26 cellular contexts compared by ENCODE assay signal in genomic region chr14:75497701-75498100, GRCh38. TPM values are rescaled to one million over a fixed set of nuclear protein-coding genes. Genes with fewer than 3 reads are reported as not detected.
DNase-seq lines count a peak whose midpoint lies in the region; ATAC-seq and TF ChIP-seq lines count a peak whose summit lies in the region.
"Had no signal": no experiment of that assay in that cellular context is flagged by ENCODE, and none has a peak within 500 bp of the region (broad histone marks: within the 10 kb centered on the region; RNA-seq: fewer than 3 reads in every experiment).

No MANE protein-coding gene starts in this region.

- H3K36me3 ChIP-seq in OCI-LY3 (replicated peaks; ENCODE audit: low read depth, low read length), result peaks cover 4% of the 10 kb centered on the region
- H3K36me3 ChIP-seq in heart right ventricle, result no peaks in the 10 kb centered on the region
- H3K36me3 ChIP-seq in stomach, result no peaks in the 10 kb centered on the region
- H3K36me3 ChIP-seq: right lobe of liver had no signal

- no peak for TF ChIP-seq EP300 in stomach (IDR thresholded peaks at IDR 0.05)

- TF ChIP-seq POLR2A in stomach (IDR thresholded peaks at IDR 0.05), result no peak

- H3K27me3 ChIP-seq in OCI-LY3 (ENCODE audit: low read depth, low read length) (no peaks in the 10 kb centered on the region), heart right ventricle (no peaks in the 10 kb centered on the region), stomach (no peaks in the 10 kb centered on the region)
- H3K27me3 ChIP-seq: dorsolateral prefrontal cortex, right lobe of liver had no signal

- H3K27ac ChIP-seq in OCI-LY3 (ENCODE audit: low read length) (peak overlapping the region; percentile 99), heart right ventricle (no peak overlapping the region), stomach (no peak overlapping the region)
- H3K27ac ChIP-seq: dorsolateral prefrontal cortex, right lobe of liver had no signal

- peak overlapping the region; percentile 86 to 87 for H3K4me3 Mint-ChIP-seq in activated T-cell treated with anti-CD3 and anti-CD28 coated beads, Interleukin-2, amount 50 U/mL, for 72 hours
- peak overlapping the region; percentile 45 for H3K4me3 Mint-ChIP-seq in central memory CD8-positive, alpha-beta T cell
- H3K4me3 Mint-ChIP-seq in stimulated activated naive CD8-positive, alpha-beta T cell treated with anti-CD3 and anti-CD28 coated beads, Interleukin-15, amount 100 ng/mL, for 72 hours, result peak overlapping the region; percentile 36 to 75
- H3K4me3 Mint-ChIP-seq: mesothelial cell of epicardium, nephron, WTC11 had no signal

- no peak for TF ChIP-seq CTCF in OCI-LY3 (IDR thresholded peaks at IDR 0.05; ENCODE audit: low read depth, low read length)
- no peak for TF ChIP-seq CTCF in heart right ventricle (IDR thresholded peaks at IDR 0.05)
- TF ChIP-seq CTCF in stomach (IDR thresholded peaks at IDR 0.05), result no peak

- WGBS in heart right ventricle, 2 donors, result 95 to 96% methylated on average over 11 of the region's 11 CpGs
- WGBS in stomach, 5 donors, result 90 to 94% (median 92%) methylated on average over 11 of the region's 11 CpGs

- ATAC-seq in activated T-cell treated with anti-CD3 and anti-CD28 coated beads, Interleukin-2, amount 50 U/mL, for 72 hours (replicated peaks in 1 of 2), result peak; percentile 27 to 30
- no peak for ATAC-seq in central memory CD8-positive, alpha-beta T cell (replicated peaks; ENCODE audit: extremely low read depth, poor library complexity, severe bottlenecking)
- ATAC-seq in stimulated activated naive CD8-positive, alpha-beta T cell treated with anti-CD3 and anti-CD28 coated beads, Interleukin-15, amount 100 ng/mL, for 72 hours, result no peak
- ATAC-seq in heart right ventricle, result no peak
- ATAC-seq: HCT116, left lobe of liver, WTC11 had no signal

- DNase-seq in activated T-cell treated with anti-CD3 and anti-CD28 coated beads, Interleukin-2, amount 50 U/mL, for 72 hours, result no peak
- no peak for DNase-seq in activated T-cell treated with anti-CD3 and anti-CD28 coated beads, Interleukin-2, amount 50 U/mL, for 48 hours
- no peak for DNase-seq in central memory CD8-positive, alpha-beta T cell (ENCODE audit: low spot score in 2 of 2)
- no peak for DNase-seq in stimulated activated naive CD8-positive, alpha-beta T cell treated with anti-CD3 and anti-CD28 coated beads, Interleukin-15, amount 100 ng/mL, for 72 hours
- DNase-seq in AML-193 (lab: John Stamatoyannopoulos, UW) (no peak), heart right ventricle (no peak), stomach (no peak)
- DNase-seq: activated naive CD4-positive, alpha-beta T cell; aorta; caudate nucleus; CD4-positive, alpha-beta memory T cell; dorsolateral prefrontal cortex; head of caudate nucleus; NCI-H1694 treated with DMSO at 0.1 percent for 48 hours; NCI-H2171 treated with DMSO at 0.1 percent for 48 hours; NCI-H526; right lobe of liver had no signal

- H3K4me1 Mint-ChIP-seq in activated T-cell treated with anti-CD3 and anti-CD28 coated beads, Interleukin-2, amount 50 U/mL, for 72 hours (ENCODE audit: low read depth), result peaks cover 72% of the 10 kb centered on the region
- H3K4me1 Mint-ChIP-seq in central memory CD8-positive, alpha-beta T cell, result peaks cover 25% of the 10 kb centered on the region
- peaks cover 59% of the 10 kb centered on the region for H3K4me1 Mint-ChIP-seq in stimulated activated naive CD8-positive, alpha-beta T cell treated with anti-CD3 and anti-CD28 coated beads, Interleukin-15, amount 100 ng/mL, for 72 hours
- H3K4me1 Mint-ChIP-seq: WTC11 had no signal

- H3K27me3 Mint-ChIP-seq in activated T-cell treated with anti-CD3 and anti-CD28 coated beads, Interleukin-2, amount 50 U/mL, for 72 hours (ENCODE audit: low read depth), result no peaks in the 10 kb centered on the region
- no peaks in the 10 kb centered on the region for H3K27me3 Mint-ChIP-seq in central memory CD8-positive, alpha-beta T cell
- no peaks in the 10 kb centered on the region for H3K27me3 Mint-ChIP-seq in stimulated activated naive CD8-positive, alpha-beta T cell treated with anti-CD3 and anti-CD28 coated beads, Interleukin-15, amount 100 ng/mL, for 72 hours
- H3K27me3 Mint-ChIP-seq: CD4-positive, alpha-beta memory T cell had no signal

- intact Hi-C loops in heart right ventricle (cut with DNase I), result loop anchor here in 2 of 10 donors (10.0 kb wide), 2 partner anchors 273 to 363 kb away; no protein-coding TSS in a partner anchor
- intact Hi-C loops in stomach (cut with DNase I; ENCODE audit: low total_unique reads), result no loop called here

- no peaks in the 10 kb centered on the region for H3K9me3 ChIP-seq in OCI-LY3 (ENCODE audit: insufficient read depth, low read length)
- no peaks in the 10 kb centered on the region for H3K9me3 ChIP-seq in heart right ventricle
- H3K9me3 ChIP-seq in stomach, result no peaks in the 10 kb centered on the region
- H3K9me3 ChIP-seq: right lobe of liver had no signal

- peaks cover 17% of the 10 kb centered on the region for H3K79me2 ChIP-seq in OCI-LY3 (ENCODE audit: low read length)

- H3K4me3 ChIP-seq in OCI-LY3 (ENCODE audit: low read length), result peak overlapping the region; percentile 65
- H3K4me3 ChIP-seq in heart right ventricle, result no peak overlapping the region
- no peak overlapping the region for H3K4me3 ChIP-seq in stomach
- H3K4me3 ChIP-seq: dorsolateral prefrontal cortex, right lobe of liver had no signal

- peaks cover 0 to 2% of the 10 kb centered on the region in 2 donors for H3K36me3 Mint-ChIP-seq in activated T-cell treated with anti-CD3 and anti-CD28 coated beads, Interleukin-2, amount 50 U/mL, for 72 hours (ENCODE audit: insufficient read depth in 2 of 2)
- H3K36me3 Mint-ChIP-seq in central memory CD8-positive, alpha-beta T cell (ENCODE audit: insufficient read depth), result no peaks in the 10 kb centered on the region
- H3K36me3 Mint-ChIP-seq: CD4-positive, alpha-beta memory T cell; mesothelial cell of epicardium; WTC11 had no signal

- peaks cover 0 to 4% of the 10 kb centered on the region in 2 donors for H3K9me3 Mint-ChIP-seq in activated T-cell treated with anti-CD3 and anti-CD28 coated beads, Interleukin-2, amount 50 U/mL, for 72 hours
- no peaks in the 10 kb centered on the region for H3K9me3 Mint-ChIP-seq in central memory CD8-positive, alpha-beta T cell
- H3K9me3 Mint-ChIP-seq in stimulated activated naive CD8-positive, alpha-beta T cell treated with anti-CD3 and anti-CD28 coated beads, Interleukin-15, amount 100 ng/mL, for 72 hours, result no peaks in the 10 kb centered on the region
- H3K9me3 Mint-ChIP-seq: mesothelial cell of epicardium, nephron had no signal

- peak overlapping the region; percentile 99 for H3K9ac ChIP-seq in OCI-LY3 (ENCODE audit: low read length)

- no peak overlapping the region for H2AFZ ChIP-seq in OCI-LY3 (ENCODE audit: low read depth, low read length)

- no peaks in the 10 kb centered on the region for H4K20me1 ChIP-seq in OCI-LY3 (ENCODE audit: insufficient read depth, low read length)

- peak overlapping the region; percentile 96 for H3K27ac Mint-ChIP-seq in activated T-cell treated with anti-CD3 and anti-CD28 coated beads, Interleukin-2, amount 50 U/mL, for 72 hours
- peak overlapping the region; percentile 85 for H3K27ac Mint-ChIP-seq in central memory CD8-positive, alpha-beta T cell (ENCODE audit: low read depth)
- H3K27ac Mint-ChIP-seq in stimulated activated naive CD8-positive, alpha-beta T cell treated with anti-CD3 and anti-CD28 coated beads, Interleukin-15, amount 100 ng/mL, for 72 hours, result no peak overlapping the region
- H3K27ac Mint-ChIP-seq: mesothelial cell of epicardium, nephron, WTC11 had no signal

- peaks cover 92% of the 10 kb centered on the region for H3K4me1 ChIP-seq in OCI-LY3 (ENCODE audit: low read length)
- peaks cover 0 to 23% (median 0%) of the 10 kb centered on the region in 9 donors for H3K4me1 ChIP-seq in heart right ventricle
- no peaks in the 10 kb centered on the region for H3K4me1 ChIP-seq in stomach
- H3K4me1 ChIP-seq: right lobe of liver had no signal

- H3K4me2 ChIP-seq in OCI-LY3 (ENCODE audit: low read length), result peak overlapping the region; percentile 91

RNA-seq across cellular contexts. Expression of gene BATF, which starts 24.6 kb away (rescaled TPM):
- 100 to 1,000 TPM; 171 to 185 TPM for total RNA-seq in activated T-cell treated with anti-CD3 and anti-CD28 coated beads, Interleukin-2, amount 50 U/mL, for 72 hours
- total RNA-seq in heart right ventricle, result 1 to 10 TPM in 3 of 10 donors, under 1 TPM in 2, not detected in 5; 0.34 to 3.3 (median 1.3) TPM
- polyA plus RNA-seq in heart right ventricle, result 1 to 10 TPM; 1.7 TPM
- total RNA-seq in stomach, result 1 to 10 TPM in 3 of 5 donors, not detected in 2; 1.3 to 4.7 (median 2.6) TPM
- polyA plus RNA-seq in stomach, result 10 to 100 TPM; 10.1 to 17.7 (median 14.8) TPM
- total RNA-seq: HT1080, temporal lobe, WTC11 had no signal
- polyA plus RNA-seq: AG04450 had no signal

Comparison
In these comparisons a context has a peak if more than half of its experiments do, and no peak if none do; other contexts are left out.
1. ATAC-seq: peak in activated T-cell treated with anti-CD3 and anti-CD28 coated beads, Interleukin-2, amount 50 U/mL, for 72 hours (2 of 2); none in central memory CD8-positive, alpha-beta T cell (single experiment), stimulated activated naive CD8-positive, alpha-beta T cell treated with anti-CD3 and anti-CD28 coated beads, Interleukin-15, amount 100 ng/mL, for 72 hours (single experiment) and heart right ventricle (0 of 8).
2. H3K27ac Mint-ChIP-seq: peak in activated T-cell treated with anti-CD3 and anti-CD28 coated beads, Interleukin-2, amount 50 U/mL, for 72 hours (single experiment) and central memory CD8-positive, alpha-beta T cell (single experiment); none in stimulated activated naive CD8-positive, alpha-beta T cell treated with anti-CD3 and anti-CD28 coated beads, Interleukin-15, amount 100 ng/mL, for 72 hours (0 of 2).
3. RNA of gene BATF, which starts 24.6 kb away (total RNA-seq): 171 to 185 TPM in activated T-cell treated with anti-CD3 and anti-CD28 coated beads, Interleukin-2, amount 50 U/mL, for 72 hours; 1.3 to 4.7 TPM in stomach and 0.34 to 3.3 TPM in heart right ventricle; every median in the first group is over 10 times any median in the second.
4. Peak in every context shown above with its lines, with median percentiles within 50 percentile points of each other: H3K4me3 Mint-ChIP-seq.